In the genomic region with DNA sequence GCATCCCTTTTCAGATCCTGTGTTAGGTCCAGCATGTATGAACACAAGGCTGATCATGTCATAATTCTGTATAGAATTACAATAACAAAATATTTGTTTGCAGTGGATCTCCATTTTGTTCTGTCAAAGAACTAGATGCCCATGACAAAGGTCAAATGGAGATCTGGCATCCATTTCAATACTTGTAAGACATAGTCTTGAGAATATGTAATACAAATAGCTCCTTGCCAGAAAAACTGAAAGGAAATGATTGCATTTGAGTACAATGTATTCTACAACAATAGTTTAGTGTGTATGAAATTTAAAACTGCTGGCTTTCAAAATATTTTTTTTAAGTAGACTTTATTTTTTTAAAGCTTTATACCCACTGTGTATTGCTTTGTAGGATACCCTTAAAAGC, we compare ENCODE assay signal across 22 cellular contexts.
"Had no signal": no experiment of that assay in that cellular context is flagged by ENCODE, and none has a peak within 500 bp of the region (broad histone marks: within the 10 kb centered on the region; RNA-seq: fewer than 3 reads in every experiment).

No MANE protein-coding gene starts in this region.

- H3K9me3 ChIP-seq: esophagus squamous epithelium, ovary, right lobe of liver, upper lobe of right lung had no signal

- H3K27ac ChIP-seq: brain microvascular endothelial cell, ovary, right lobe of liver, upper lobe of right lung, VCaP had no signal

- ATAC-seq: activated CD8-positive, alpha-beta memory T cell treated with anti-CD3 and anti-CD28 coated beads, Interleukin-2, amount 10 ng/mL, durations not matched to agents 7 days and 5 days; activated CD8-positive, alpha-beta T cell treated with anti-CD3 and anti-CD28 coated beads for 36 hours; left cardiac atrium; natural killer cell treated with Interleukin-12 subunit alpha and Interleukin-12 subunit beta and Interleukin-15 and Interleukin-18, amount 100 ng/mL, for 72 hours; right lobe of liver; stimulated activated effector memory CD8-positive, alpha-beta T cell treated with anti-CD3 and anti-CD28 coated beads, Interleukin-12 subunit alpha, Interleukin-12 subunit beta, amount 100 ng/mL, for 72 hours; stimulated activated naive CD8-positive, alpha-beta T cell treated with anti-CD3 and anti-CD28 coated beads, Interleukin-15, amount 100 ng/mL, for 72 hours; T-cell; upper lobe of right lung had no signal

- H3K36me3 ChIP-seq: brain microvascular endothelial cell, esophagus squamous epithelium, ovary, right lobe of liver, upper lobe of right lung had no signal

- H3K27me3 ChIP-seq: brain microvascular endothelial cell, esophagus squamous epithelium, ovary, right lobe of liver, upper lobe of right lung had no signal

- DNase-seq: activated CD4-positive, alpha-beta T cell treated with anti-CD3 and anti-CD28 coated beads, Interleukin-2, amount 10 ng/mL, durations not matched to agents 7 days and 5 days; activated CD4-positive, CD25-positive, alpha-beta regulatory T cell treated with anti-CD3 and anti-CD28 coated beads, Interleukin-2, amount 50 U/mL, for 72 hours; activated CD8-positive, alpha-beta memory T cell treated with anti-CD3 and anti-CD28 coated beads, Interleukin-2, amount 10 ng/mL, durations not matched to agents 7 days and 5 days; activated CD8-positive, alpha-beta T cell treated with anti-CD3 and anti-CD28 coated beads for 36 hours; activated gamma-delta T cell; activated T-cell treated with anti-CD3 and anti-CD28 coated beads for 4 hours; aorta; brain microvascular endothelial cell; esophagus squamous epithelium; head of caudate nucleus; islet precursor cell; left cardiac atrium; ovary; right lobe of liver; stimulated activated CD4-positive, alpha-beta T cell treated with anti-CD3 and anti-CD28 coated beads, Interleukin-1b, Interleukin-23, amount 100 ng/mL, for 48 hours; stimulated activated naive CD8-positive, alpha-beta T cell treated with anti-CD3 and anti-CD28 coated beads, Interleukin-15, amount 100 ng/mL, for 72 hours; T-cell; upper lobe of right lung had no signal

- H3K4me3 ChIP-seq: esophagus squamous epithelium, ovary, right lobe of liver, skin epidermis, upper lobe of right lung had no signal
